In genomic region chr13:42322806-42323205, GRCh38 we compare ENCODE assay signal across 11 cellular contexts.
"Had no signal": no experiment of that assay in that cellular context is flagged by ENCODE, and none has a peak within 500 bp of the region (broad histone marks: within the 10 kb centered on the region; RNA-seq: fewer than 3 reads in every experiment).

No MANE protein-coding gene starts in this region.

- H3K4me3 Mint-ChIP-seq: HFFc6, IgD-negative memory B cell had no signal

- H3K4me3 ChIP-seq: GM23248, HAP-1 had no signal

- H3K9ac ChIP-seq: GM23248, KMS-11 had no signal

- FAIRE-seq: HepG2 had no signal

- DNase-seq: GM23248, GOT3, H7, HFFc6, KBM-7 had no signal

- H3K9me3 ChIP-seq: HAP-1 had no signal

- H3K27ac Mint-ChIP-seq: HFFc6 had no signal

- H3K9me3 Mint-ChIP-seq: HFFc6, IgD-negative memory B cell had no signal

- H2AFZ ChIP-seq: GM23248 had no signal

- H3K27ac ChIP-seq: GM23248, HL-60, KMS-11 had no signal

- H3K4me2 ChIP-seq: KMS-11 had no signal

- H3K27me3 Mint-ChIP-seq: IgD-negative memory B cell had no signal

- H3K4me1 ChIP-seq: HAP-1 had no signal

- ATAC-seq: HCT116, HepG2 had no signal
